ENCODE assay signal across 16 cellular contexts in the genomic region with DNA sequence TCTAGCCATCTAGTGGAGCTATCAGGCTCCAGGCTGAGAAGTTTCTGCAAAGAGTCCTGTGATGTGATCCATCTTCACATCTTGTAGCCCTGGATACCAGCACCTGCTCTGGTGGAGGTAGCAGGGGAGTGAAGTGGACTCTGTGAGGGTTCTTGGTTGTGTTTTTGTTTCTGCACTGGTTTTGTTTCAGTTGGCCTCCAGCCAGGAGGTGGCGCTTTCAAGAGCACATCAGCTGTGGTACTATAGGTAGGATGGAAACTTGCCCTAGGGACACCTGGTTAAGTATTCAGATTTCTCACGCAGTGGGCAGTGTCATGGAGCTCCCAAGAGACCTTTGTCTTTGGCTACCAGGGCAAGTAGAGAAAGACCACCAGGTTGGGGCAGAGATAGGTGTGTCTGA.
"Had no signal": no experiment of that assay in that cellular context is flagged by ENCODE, and none has a peak within 500 bp of the region (broad histone marks: within the 10 kb centered on the region; RNA-seq: fewer than 3 reads in every experiment).

No MANE protein-coding gene starts in this region.

- H3K4me3 Mint-ChIP-seq: activated CD4-positive, alpha-beta T cell treated with anti-CD3 and anti-CD28 coated beads for 36 hours; activated CD8-positive, alpha-beta T cell treated with anti-CD3 and anti-CD28 coated beads for 36 hours; activated T-cell treated with anti-CD3 and anti-CD28 coated beads, Interleukin-2, amount 50 U/mL, for 4 hours; neural crest cell; stimulated activated naive CD8-positive, alpha-beta T cell treated with anti-CD3 and anti-CD28 coated beads, Interleukin-15, amount 100 ng/mL, for 72 hours had no signal

- H3K4me3 ChIP-seq: hepatocyte, sigmoid colon, spleen, upper lobe of left lung had no signal

- H3K27me3 ChIP-seq: hepatocyte, sigmoid colon, spleen, upper lobe of left lung had no signal

- H3K36me3 ChIP-seq: sigmoid colon, spleen, upper lobe of left lung, WERI-Rb-1 had no signal

- H3K27ac Mint-ChIP-seq: activated CD4-positive, alpha-beta T cell treated with anti-CD3 and anti-CD28 coated beads for 36 hours; activated CD8-positive, alpha-beta T cell treated with anti-CD3 and anti-CD28 coated beads for 36 hours; activated naive CD4-positive, alpha-beta T cell treated with anti-CD3 and anti-CD28 coated beads, Interleukin-2, amount 50 U/mL, for 72 hours had no signal

- H3K4me1 ChIP-seq: sigmoid colon, spleen, upper lobe of left lung had no signal

- H3K27ac ChIP-seq: hepatocyte, sigmoid colon, spleen, upper lobe of left lung, WERI-Rb-1 had no signal

- DNase-seq: activated CD4-positive, alpha-beta T cell treated with anti-CD3 and anti-CD28 coated beads for 36 hours; activated CD8-positive, alpha-beta T cell treated with anti-CD3 and anti-CD28 coated beads for 36 hours; activated effector memory CD4-positive, alpha-beta T cell treated with Interleukin-2 at 50 U/mL for 16 hours; activated T-cell treated with anti-CD3 and anti-CD28 coated beads, Interleukin-2, amount 50 U/mL, for 4 hours; caudate nucleus; sigmoid colon; spleen; stimulated activated CD4-positive, alpha-beta T cell treated with anti-CD3 and anti-CD28 coated beads, Interleukin-1b, Interleukin-23, amount 100 ng/mL, for 48 hours; stimulated activated naive CD8-positive, alpha-beta T cell treated with anti-CD3 and anti-CD28 coated beads, Interleukin-15, amount 100 ng/mL, for 72 hours; upper lobe of left lung; WERI-Rb-1 had no signal

- H3K27me3 Mint-ChIP-seq: activated CD4-positive, alpha-beta T cell treated with anti-CD3 and anti-CD28 coated beads for 36 hours; activated CD8-positive, alpha-beta T cell treated with anti-CD3 and anti-CD28 coated beads for 36 hours; stimulated activated naive CD8-positive, alpha-beta T cell treated with anti-CD3 and anti-CD28 coated beads, Interleukin-15, amount 100 ng/mL, for 72 hours had no signal

- FAIRE-seq: colon, keratinocyte had no signal

- H3K4me1 Mint-ChIP-seq: activated CD4-positive, alpha-beta T cell treated with anti-CD3 and anti-CD28 coated beads for 36 hours; neural crest cell; stimulated activated naive CD8-positive, alpha-beta T cell treated with anti-CD3 and anti-CD28 coated beads, Interleukin-15, amount 100 ng/mL, for 72 hours had no signal
